34 cellular contexts compared by ENCODE assay signal in genomic region chr10:26024303-26024702, GRCh38.
"Had no signal": no experiment of that assay in that cellular context is flagged by ENCODE, and none has a peak within 500 bp of the region (broad histone marks: within the 10 kb centered on the region; RNA-seq: fewer than 3 reads in every experiment).

No MANE protein-coding gene starts in this region.

- H3K27me3 ChIP-seq: MG63 had no signal

- H3K4me3 ChIP-seq: MG63 had no signal

- H3K36me3 ChIP-seq: MG63 had no signal

- DNase-seq: Karpas-422, Kasumi-1, MG63, MM.1S, MV-4-11, NCI-H1048, NCI-H1092, NCI-H1092 treated with DMSO at 0.1 percent for 48 hours, NCI-H1105, NCI-H1105 treated with DMSO at 0.1 percent for 48 hours, NCI-H1417, NCI-H1417 treated with DMSO at 0.1 percent for 48 hours, NCI-H1436, NCI-H1436 treated with DMSO at 0.1 percent for 48 hours, NCI-H146, NCI-H1694, NCI-H1694 treated with DMSO at 0.1 percent for 48 hours, NCI-H187, NCI-H187 treated with DMSO at 0.1 percent for 48 hours, NCI-H1930, NCI-H2029, NCI-H2029 treated with DMSO at 0.1 percent for 48 hours, NCI-H2081 treated with DMSO at 0.1 percent for 48 hours, NCI-H2107, NCI-H2171, NCI-H2171 treated with DMSO at 0.1 percent for 48 hours, NCI-H2227 treated with DMSO at 0.1 percent for 48 hours, NCI-H226, NCI-H345, NCI-H446, NCI-H446 treated with DMSO at 0.1 percent for 48 hours, NCI-H510A, NCI-H510A treated with DMSO at 0.1 percent for 48 hours, NCI-H524 had no signal

- H3K9me3 ChIP-seq: MG63 had no signal
